In genomic region chr2:238913931-238914647, GRCh38 we compare ENCODE assay signal across 1 cellular context.
TF ChIP-seq lines count a peak whose summit lies in the region.

No MANE protein-coding gene starts in this region.

TF ChIP-seq in HCT116, 20 proteins besides CTCF, POLR2A, EP300 and RAD21 (continued from another document):
- TF ChIP-seq ATF3 (IDR thresholded peaks at IDR 0.05) (no peak), ZFX (IDR thresholded peaks at IDR 0.05) (no peak), CEBPB (IDR thresholded peaks at IDR 0.05; ENCODE audit: low read depth) (no peak), FOSL1 (IDR thresholded peaks at IDR 0.05; ENCODE audit: low read depth) (no peak), EGR1 (IDR thresholded peaks at IDR 0.05; ENCODE audit: low read depth) (no peak), ELF1 (IDR thresholded peaks at IDR 0.05; ENCODE audit: borderline replicate concordance, low read depth) (no peak), POLR2AphosphoS5 (IDR thresholded peaks at IDR 0.05; ENCODE audit: low read depth, low read length) (no peak), JUND (IDR thresholded peaks at IDR 0.05) (no peak), SRF (IDR thresholded peaks at IDR 0.05; ENCODE audit: low read depth) (no peak), TCF7L2 (IDR thresholded peaks at IDR 0.05; ENCODE audit: borderline replicate concordance, extremely low read depth, insufficient read depth, insufficient read length) (no peak), EZH2 (IDR thresholded peaks at IDR 0.05) (no peak), EZH2phosphoT487 (IDR thresholded peaks at IDR 0.05; ENCODE audit: borderline replicate concordance) (no peak), ZNF274 (IDR thresholded peaks at IDR 0.05; ENCODE audit: low read depth, low read length) (no peak)
- TF ChIP-seq, protein P1, sequence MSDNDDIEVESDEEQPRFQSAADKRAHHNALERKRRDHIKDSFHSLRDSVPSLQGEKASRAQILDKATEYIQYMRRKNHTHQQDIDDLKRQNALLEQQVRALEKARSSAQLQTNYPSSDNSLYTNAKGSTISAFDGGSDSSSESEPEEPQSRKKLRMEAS (IDR thresholded peaks at IDR 0.05) = no peak
